1 cellular context compared by ENCODE assay signal in the genomic region with DNA sequence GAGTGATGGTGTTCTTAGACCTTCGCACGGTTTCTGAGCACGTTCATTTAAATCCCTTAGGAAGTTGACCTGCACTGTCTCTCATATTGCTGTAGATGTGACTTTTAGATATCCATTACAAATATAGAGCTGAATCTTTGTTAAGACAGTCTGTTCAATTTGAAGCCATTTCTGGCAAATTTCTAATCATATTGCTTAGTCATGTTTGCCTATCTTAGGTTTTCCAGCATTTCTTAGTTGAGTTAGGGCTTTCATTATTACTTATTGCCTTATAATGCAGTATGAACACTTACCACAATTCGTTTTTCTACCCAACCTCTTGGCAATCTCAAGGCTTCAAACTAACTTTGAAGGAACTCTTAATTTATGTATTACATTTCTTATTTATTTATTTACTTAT.
TF ChIP-seq lines count a peak whose summit lies in the region.

No MANE protein-coding gene starts in this region.

TF ChIP-seq in WTC11, 78 proteins besides CTCF, POLR2A, EP300 and RAD21 (continued from another document):
- TF ChIP-seq, protein P1, sequence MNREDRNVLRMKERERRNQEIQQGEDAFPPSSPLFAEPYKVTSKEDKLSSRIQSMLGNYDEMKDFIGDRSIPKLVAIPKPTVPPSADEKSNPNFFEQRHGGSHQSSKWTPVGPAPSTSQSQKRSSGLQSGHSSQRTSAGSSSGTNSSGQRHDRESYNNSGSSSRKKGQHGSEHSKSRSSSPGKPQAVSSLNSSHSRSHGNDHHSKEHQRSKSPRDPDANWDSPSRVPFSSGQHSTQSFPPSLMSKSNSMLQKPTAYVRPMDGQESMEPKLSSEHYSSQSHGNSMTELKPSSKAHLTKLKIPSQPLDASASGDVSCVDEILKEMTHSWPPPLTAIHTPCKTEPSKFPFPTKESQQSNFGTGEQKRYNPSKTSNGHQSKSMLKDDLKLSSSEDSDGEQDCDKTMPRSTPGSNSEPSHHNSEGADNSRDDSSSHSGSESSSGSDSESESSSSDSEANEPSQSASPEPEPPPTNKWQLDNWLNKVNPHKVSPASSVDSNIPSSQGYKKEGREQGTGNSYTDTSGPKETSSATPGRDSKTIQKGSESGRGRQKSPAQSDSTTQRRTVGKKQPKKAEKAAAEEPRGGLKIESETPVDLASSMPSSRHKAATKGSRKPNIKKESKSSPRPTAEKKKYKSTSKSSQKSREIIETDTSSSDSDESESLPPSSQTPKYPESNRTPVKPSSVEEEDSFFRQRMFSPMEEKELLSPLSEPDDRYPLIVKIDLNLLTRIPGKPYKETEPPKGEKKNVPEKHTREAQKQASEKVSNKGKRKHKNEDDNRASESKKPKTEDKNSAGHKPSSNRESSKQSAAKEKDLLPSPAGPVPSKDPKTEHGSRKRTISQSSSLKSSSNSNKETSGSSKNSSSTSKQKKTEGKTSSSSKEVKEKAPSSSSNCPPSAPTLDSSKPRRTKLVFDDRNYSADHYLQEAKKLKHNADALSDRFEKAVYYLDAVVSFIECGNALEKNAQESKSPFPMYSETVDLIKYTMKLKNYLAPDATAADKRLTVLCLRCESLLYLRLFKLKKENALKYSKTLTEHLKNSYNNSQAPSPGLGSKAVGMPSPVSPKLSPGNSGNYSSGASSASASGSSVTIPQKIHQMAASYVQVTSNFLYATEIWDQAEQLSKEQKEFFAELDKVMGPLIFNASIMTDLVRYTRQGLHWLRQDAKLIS (CRISPR knock-in tag; IDR thresholded peaks at IDR 0.05; ENCODE audit: borderline replicate concordance) = no peak
- no peak for TF ChIP-seq CDX4 (CRISPR knock-in tag; IDR thresholded peaks at IDR 0.05; ENCODE audit: borderline replicate concordance)
- TF ChIP-seq, protein P2, sequence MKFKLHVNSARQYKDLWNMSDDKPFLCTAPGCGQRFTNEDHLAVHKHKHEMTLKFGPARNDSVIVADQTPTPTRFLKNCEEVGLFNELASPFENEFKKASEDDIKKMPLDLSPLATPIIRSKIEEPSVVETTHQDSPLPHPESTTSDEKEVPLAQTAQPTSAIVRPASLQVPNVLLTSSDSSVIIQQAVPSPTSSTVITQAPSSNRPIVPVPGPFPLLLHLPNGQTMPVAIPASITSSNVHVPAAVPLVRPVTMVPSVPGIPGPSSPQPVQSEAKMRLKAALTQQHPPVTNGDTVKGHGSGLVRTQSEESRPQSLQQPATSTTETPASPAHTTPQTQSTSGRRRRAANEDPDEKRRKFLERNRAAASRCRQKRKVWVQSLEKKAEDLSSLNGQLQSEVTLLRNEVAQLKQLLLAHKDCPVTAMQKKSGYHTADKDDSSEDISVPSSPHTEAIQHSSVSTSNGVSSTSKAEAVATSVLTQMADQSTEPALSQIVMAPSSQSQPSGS (CRISPR knock-in tag; IDR thresholded peaks at IDR 0.05; ENCODE audit: borderline replicate concordance, low read depth) = no peak
- no peak for TF ChIP-seq RELA (CRISPR knock-in tag; IDR thresholded peaks at IDR 0.05; ENCODE audit: borderline replicate concordance)
